Comparison of ENCODE assay signal across 12 cellular contexts in the genomic region with DNA sequence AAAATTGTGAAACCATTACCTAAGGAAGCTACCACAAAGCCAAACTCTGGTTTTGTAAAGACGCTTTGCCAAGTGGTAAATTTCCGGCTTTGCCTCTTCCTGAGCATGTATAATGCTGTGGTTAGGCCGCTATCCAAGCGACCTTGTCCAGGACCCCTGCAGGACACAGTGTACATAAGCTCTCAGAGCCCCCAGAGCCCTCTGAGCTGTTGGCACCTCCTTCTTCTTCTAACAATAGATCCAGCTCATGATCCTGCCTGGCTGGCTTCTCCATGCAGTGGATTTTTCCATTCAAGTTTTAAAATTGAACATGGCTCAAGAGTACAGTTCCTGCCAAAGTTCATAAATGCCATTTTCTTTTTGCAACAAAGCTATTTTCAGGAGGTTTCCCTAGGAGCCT.
DNase-seq lines count a peak whose midpoint lies in the region; ATAC-seq and TF ChIP-seq lines count a peak whose summit lies in the region.
"Had no signal": no experiment of that assay in that cellular context is flagged by ENCODE, and none has a peak within 500 bp of the region (broad histone marks: within the 10 kb centered on the region; RNA-seq: fewer than 3 reads in every experiment).

No MANE protein-coding gene starts in this region.

- POLR2A ChIA-PET in SK-N-SH (lab: Yijun Ruan, JAX) = no interaction called here

- H3K4me2 ChIP-seq in SK-N-SH = peak overlapping the region; percentile 9; the same call in 1 of the 2 replicates

- H3K4me3 ChIP-seq in SK-N-SH (ENCODE audit: low read depth in 2 of 2, low read length in 1 of 2) (no peak overlapping the region), rectal smooth muscle tissue (ENCODE audit: low read length) (no peak overlapping the region)

- TF ChIP-seq RAD21 in SK-N-SH (IDR thresholded peaks at IDR 0.05; ENCODE audit: low read length) = no peak

- H4K20me1 ChIP-seq in SK-N-SH (ENCODE audit: insufficient read depth) = no peaks in the 10 kb centered on the region

- H3K79me2 ChIP-seq in SK-N-SH (ENCODE audit: insufficient read depth) = no peaks in the 10 kb centered on the region

- no peak for TF ChIP-seq CTCF in SK-N-SH (IDR thresholded peaks at IDR 0.05)

- TF ChIP-seq EP300 in SK-N-SH (IDR thresholded peaks at IDR 0.05; ENCODE audit: borderline replicate concordance in 1 of 2, low read depth in 1 of 2, low read length in 1 of 2) = no peak

- no peaks in the 10 kb centered on the region for H3K36me3 ChIP-seq in SK-N-SH (replicated peaks in 1 of 2; ENCODE audit: control insufficient read depth in 1 of 2, insufficient read depth in 2 of 2, low read length in 1 of 2)
- H3K36me3 ChIP-seq in rectal smooth muscle tissue (ENCODE audit: control insufficient read depth, insufficient read depth, low read length) = no peaks in the 10 kb centered on the region

- H3K27me3 ChIP-seq in SK-N-SH (ENCODE audit: insufficient read depth) = no peaks in the 10 kb centered on the region
- H3K27me3 ChIP-seq in rectal smooth muscle tissue (ENCODE audit: control insufficient read depth, insufficient read depth, low read length) = no peaks in the 10 kb centered on the region

- DNase-seq in Daoy (ENCODE audit: low read depth) (peak; percentile 15), SK-N-SH (no peak), fibroblast of the conjunctiva (ENCODE audit: low read depth) (peak; percentile 92), NCI-H1105 (lab: John Stamatoyannopoulos, UW) (no peak)
- DNase-seq: activated CD4-positive, alpha-beta T cell treated with anti-CD3 and anti-CD28 coated beads, Interleukin-2, amount 50 U/mL, for 1 hour; DMS79; NCI-H1694; stimulated activated CD4-positive, alpha-beta T cell treated with anti-CD3 and anti-CD28 coated beads, Interleukin-4, amount 100 ng/mL, for 4 hours had no signal

- 75% methylated on average over 4 of the region's 4 CpGs for WGBS in SK-N-SH (ENCODE audit: low lambda C conversion rate)

- CTCF ChIA-PET in SK-N-SH (lab: Yijun Ruan, JAX) = interaction anchor here (0.8 to 3.7 kb wide), 7 partner anchors 9 to 236 kb away, joined by 3 to 24 read pairs (median 5); no protein-coding TSS in a partner anchor

- peaks cover 13% of the 10 kb centered on the region for H3F3A ChIP-seq in SK-N-SH (replicated peaks; ENCODE audit: insufficient read depth)

- H3K4me1 ChIP-seq in SK-N-SH (ENCODE audit: control insufficient read depth in 1 of 2, insufficient read depth in 2 of 2, low read depth in 1 of 2, low read length in 1 of 2) (peaks cover 10 to 22% of the 10 kb centered on the region in 2 experiments; a peak in 3 of 4 replicates), rectal smooth muscle tissue (ENCODE audit: control insufficient read depth, insufficient read depth, low read length) (peaks cover 8% of the 10 kb centered on the region)

- H3K9me2 ChIP-seq in SK-N-SH = no peaks in the 10 kb centered on the region

- H3K9ac ChIP-seq in SK-N-SH = no peak overlapping the region
- H3K9ac ChIP-seq in rectal smooth muscle tissue (ENCODE audit: low read length) = no peak overlapping the region

- peak overlapping the region; percentile 29; the same call in 1 of the 2 replicates for H2AFZ ChIP-seq in SK-N-SH (ENCODE audit: low read depth)

- peak overlapping the region; percentile 22 to 79; a peak in 3 of 4 replicates for H3K27ac ChIP-seq in SK-N-SH (ENCODE audit: low read depth in 2 of 2, low read length in 1 of 2)
- peak overlapping the region; percentile 51 for H3K27ac ChIP-seq in rectal smooth muscle tissue (ENCODE audit: low read depth, low read length)

- H3K9me3 ChIP-seq in SK-N-SH = no peaks in the 10 kb centered on the region

- no peak for ATAC-seq in GM18867 (IDR thresholded peaks at IDR 0.05; ENCODE audit: unreplicated experiment)
- no peak for ATAC-seq in HG03280 (IDR thresholded peaks at IDR 0.05; ENCODE audit: unreplicated experiment)
- no peak for ATAC-seq in HG03521 (IDR thresholded peaks at IDR 0.05; ENCODE audit: unreplicated experiment)

TF ChIP-seq in SK-N-SH, 30 proteins besides CTCF, POLR2A, EP300 and RAD21:
- no peak for TF ChIP-seq FOSL2 (IDR thresholded peaks at IDR 0.05; ENCODE audit: borderline replicate concordance, low read depth)
- no peak for TF ChIP-seq FOXM1 (IDR thresholded peaks at IDR 0.05; ENCODE audit: low read depth)
- no peak for TF ChIP-seq MEF2A (IDR thresholded peaks at IDR 0.05; ENCODE audit: borderline replicate concordance, low read depth)
- no peak for TF ChIP-seq EZH2phosphoT487 (IDR thresholded peaks at IDR 0.05; ENCODE audit: borderline replicate concordance, low read depth)
- TF ChIP-seq SMC3 (IDR thresholded peaks at IDR 0.05; ENCODE audit: low read depth, low read length) = no peak
- TF ChIP-seq POLR2AphosphoS5 (IDR thresholded peaks at IDR 0.05; ENCODE audit: low read depth, low read length) = no peak
- TF ChIP-seq, protein P1, sequence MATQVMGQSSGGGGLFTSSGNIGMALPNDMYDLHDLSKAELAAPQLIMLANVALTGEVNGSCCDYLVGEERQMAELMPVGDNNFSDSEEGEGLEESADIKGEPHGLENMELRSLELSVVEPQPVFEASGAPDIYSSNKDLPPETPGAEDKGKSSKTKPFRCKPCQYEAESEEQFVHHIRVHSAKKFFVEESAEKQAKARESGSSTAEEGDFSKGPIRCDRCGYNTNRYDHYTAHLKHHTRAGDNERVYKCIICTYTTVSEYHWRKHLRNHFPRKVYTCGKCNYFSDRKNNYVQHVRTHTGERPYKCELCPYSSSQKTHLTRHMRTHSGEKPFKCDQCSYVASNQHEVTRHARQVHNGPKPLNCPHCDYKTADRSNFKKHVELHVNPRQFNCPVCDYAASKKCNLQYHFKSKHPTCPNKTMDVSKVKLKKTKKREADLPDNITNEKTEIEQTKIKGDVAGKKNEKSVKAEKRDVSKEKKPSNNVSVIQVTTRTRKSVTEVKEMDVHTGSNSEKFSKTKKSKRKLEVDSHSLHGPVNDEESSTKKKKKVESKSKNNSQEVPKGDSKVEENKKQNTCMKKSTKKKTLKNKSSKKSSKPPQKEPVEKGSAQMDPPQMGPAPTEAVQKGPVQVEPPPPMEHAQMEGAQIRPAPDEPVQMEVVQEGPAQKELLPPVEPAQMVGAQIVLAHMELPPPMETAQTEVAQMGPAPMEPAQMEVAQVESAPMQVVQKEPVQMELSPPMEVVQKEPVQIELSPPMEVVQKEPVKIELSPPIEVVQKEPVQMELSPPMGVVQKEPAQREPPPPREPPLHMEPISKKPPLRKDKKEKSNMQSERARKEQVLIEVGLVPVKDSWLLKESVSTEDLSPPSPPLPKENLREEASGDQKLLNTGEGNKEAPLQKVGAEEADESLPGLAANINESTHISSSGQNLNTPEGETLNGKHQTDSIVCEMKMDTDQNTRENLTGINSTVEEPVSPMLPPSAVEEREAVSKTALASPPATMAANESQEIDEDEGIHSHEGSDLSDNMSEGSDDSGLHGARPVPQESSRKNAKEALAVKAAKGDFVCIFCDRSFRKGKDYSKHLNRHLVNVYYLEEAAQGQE (IDR thresholded peaks at IDR 0.05; ENCODE audit: low read depth, low read length) = no peak
- no peak for TF ChIP-seq TAF1 (IDR thresholded peaks at IDR 0.05; ENCODE audit: borderline replicate concordance, low read depth, low read length)
- TF ChIP-seq, protein P2, sequence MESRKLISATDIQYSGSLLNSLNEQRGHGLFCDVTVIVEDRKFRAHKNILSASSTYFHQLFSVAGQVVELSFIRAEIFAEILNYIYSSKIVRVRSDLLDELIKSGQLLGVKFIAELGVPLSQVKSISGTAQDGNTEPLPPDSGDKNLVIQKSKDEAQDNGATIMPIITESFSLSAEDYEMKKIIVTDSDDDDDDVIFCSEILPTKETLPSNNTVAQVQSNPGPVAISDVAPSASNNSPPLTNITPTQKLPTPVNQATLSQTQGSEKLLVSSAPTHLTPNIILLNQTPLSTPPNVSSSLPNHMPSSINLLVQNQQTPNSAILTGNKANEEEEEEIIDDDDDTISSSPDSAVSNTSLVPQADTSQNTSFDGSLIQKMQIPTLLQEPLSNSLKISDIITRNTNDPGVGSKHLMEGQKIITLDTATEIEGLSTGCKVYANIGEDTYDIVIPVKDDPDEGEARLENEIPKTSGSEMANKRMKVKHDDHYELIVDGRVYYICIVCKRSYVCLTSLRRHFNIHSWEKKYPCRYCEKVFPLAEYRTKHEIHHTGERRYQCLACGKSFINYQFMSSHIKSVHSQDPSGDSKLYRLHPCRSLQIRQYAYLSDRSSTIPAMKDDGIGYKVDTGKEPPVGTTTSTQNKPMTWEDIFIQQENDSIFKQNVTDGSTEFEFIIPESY (IDR thresholded peaks at IDR 0.05; ENCODE audit: borderline replicate concordance, low read depth) = no peak
- no peak for TF ChIP-seq GATA2 (CRISPR knock-in tag; IDR thresholded peaks at IDR 0.05)
- TF ChIP-seq TCF12 (IDR thresholded peaks at IDR 0.05) = no peak
- TF ChIP-seq ELF1 (IDR thresholded peaks at IDR 0.05) = no peak
- no peak for TF ChIP-seq NFIC (IDR thresholded peaks at IDR 0.05; ENCODE audit: borderline replicate concordance)
- no peak for TF ChIP-seq NRF1 (IDR thresholded peaks at IDR 0.05; ENCODE audit: low read depth, low read length)
- TF ChIP-seq SIN3A (IDR thresholded peaks at IDR 0.05; ENCODE audit: borderline replicate concordance, low read depth, low read length) = no peak
- no peak for TF ChIP-seq FOXJ3 (CRISPR knock-in tag; IDR thresholded peaks at IDR 0.05)
- no peak for TF ChIP-seq RFX5 (IDR thresholded peaks at IDR 0.05; ENCODE audit: low read length)
- no peak for TF ChIP-seq TEAD4 (IDR thresholded peaks at IDR 0.05; ENCODE audit: borderline replicate concordance, insufficient read depth)
- TF ChIP-seq YY1 (IDR thresholded peaks at IDR 0.05; ENCODE audit: low read depth) = no peak
- TF ChIP-seq, protein P3, sequence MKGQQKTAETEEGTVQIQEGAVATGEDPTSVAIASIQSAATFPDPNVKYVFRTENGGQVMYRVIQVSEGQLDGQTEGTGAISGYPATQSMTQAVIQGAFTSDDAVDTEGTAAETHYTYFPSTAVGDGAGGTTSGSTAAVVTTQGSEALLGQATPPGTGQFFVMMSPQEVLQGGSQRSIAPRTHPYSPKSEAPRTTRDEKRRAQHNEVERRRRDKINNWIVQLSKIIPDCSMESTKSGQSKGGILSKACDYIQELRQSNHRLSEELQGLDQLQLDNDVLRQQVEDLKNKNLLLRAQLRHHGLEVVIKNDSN (IDR thresholded peaks at IDR 0.05; ENCODE audit: borderline replicate concordance, low read depth) = no peak
TF ChIP-seq in SK-N-SH: peak in this region for 0.

Comparison
In these comparisons a context has a peak if more than half of its experiments do, and no peak if none do; other contexts are left out.
1. DNase-seq: peak in Daoy (single experiment) and fibroblast of the conjunctiva (single experiment); none in SK-N-SH (single experiment) and NCI-H1105 (single experiment).